Comparison of ENCODE assay signal across 1 cellular context in genomic region chr6:54103485-54103884, GRCh38.
TF ChIP-seq lines count a peak whose summit lies in the region.

No MANE protein-coding gene starts in this region.

TF ChIP-seq in K562, 482 proteins besides CTCF, POLR2A, EP300 and RAD21 (continued from another document):
- TF ChIP-seq GTF2B (IDR thresholded peaks at IDR 0.05; ENCODE audit: extremely low read depth, insufficient read length) (no peak), ZBTB8A (IDR thresholded peaks at IDR 0.05; ENCODE audit: partially characterized antibody) (no peak), ZNF316 (IDR thresholded peaks at IDR 0.05) (peak; percentile 75)
TF ChIP-seq in K562: peak in this region for 5.
